Comparison of ENCODE assay signal across 19 cellular contexts in genomic region chr16:23979426-23979825, GRCh38.
"Had no signal": no experiment of that assay in that cellular context is flagged by ENCODE, and none has a peak within 500 bp of the region (broad histone marks: within the 10 kb centered on the region; RNA-seq: fewer than 3 reads in every experiment).

No MANE protein-coding gene starts in this region.

- H3K27me3 Mint-ChIP-seq: activated naive CD8-positive, alpha-beta T cell treated with anti-CD3 and anti-CD28 coated beads, Interleukin-2, amount 10 ng/mL, durations not matched to agents 7 days and 5 days; natural killer cell treated with Interleukin-12 subunit alpha and Interleukin-12 subunit beta and Interleukin-15 and Interleukin-18, amount 100 ng/mL, for 72 hours had no signal

- H3K27me3 ChIP-seq: pancreas, testis had no signal

- H3K27ac ChIP-seq: left ventricle myocardium inferior, pancreas, psoas muscle, testis had no signal

- H3K9me3 Mint-ChIP-seq: activated naive CD8-positive, alpha-beta T cell treated with anti-CD3 and anti-CD28 coated beads, Interleukin-2, amount 10 ng/mL, durations not matched to agents 7 days and 5 days; natural killer cell treated with Interleukin-12 subunit alpha and Interleukin-12 subunit beta and Interleukin-15 and Interleukin-18, amount 100 ng/mL, for 72 hours had no signal

- H3K4me1 ChIP-seq: left ventricle myocardium inferior, pancreas, psoas muscle had no signal

- DNase-seq: activated CD4-positive, alpha-beta T cell treated with anti-CD3 and anti-CD28 coated beads for 1 hour; activated naive CD8-positive, alpha-beta T cell treated with anti-CD3 and anti-CD28 coated beads, Interleukin-2, amount 10 ng/mL, durations not matched to agents 7 days and 5 days; activated T-cell treated with anti-CD3 and anti-CD28 coated beads, Interleukin-2, amount 50 U/mL, for 1 hour; dermis blood vessel endothelial cell; effector CD8-positive, alpha-beta T cell; foreskin melanocyte; glutamatergic neuron; left ventricle myocardium inferior; mammary epithelial cell; midbrain; pancreas; psoas muscle; right cardiac atrium; stimulated activated CD4-positive, alpha-beta T cell treated with anti-CD3 and anti-CD28 coated beads, Interleukin-12 subunit alpha, Interleukin-12 subunit beta, amount 100 ng/mL, for 4 hours; stimulated activated CD4-positive, alpha-beta T cell treated with anti-CD3 and anti-CD28 coated beads, Interleukin-4, amount 100 ng/mL, for 4 hours; T-helper 9 cell; testis; trophoblast cell had no signal

- ATAC-seq: natural killer cell treated with Interleukin-12 subunit alpha and Interleukin-12 subunit beta and Interleukin-15 and Interleukin-18, amount 100 ng/mL, for 72 hours; pancreas; psoas muscle; right cardiac atrium had no signal

- H3K4me3 ChIP-seq: left ventricle myocardium inferior, pancreas, psoas muscle, testis had no signal

- H3K4me3 Mint-ChIP-seq: activated naive CD8-positive, alpha-beta T cell treated with anti-CD3 and anti-CD28 coated beads, Interleukin-2, amount 10 ng/mL, durations not matched to agents 7 days and 5 days; natural killer cell treated with Interleukin-12 subunit alpha and Interleukin-12 subunit beta and Interleukin-15 and Interleukin-18, amount 100 ng/mL, for 72 hours had no signal

- H3K9me3 ChIP-seq: pancreas, psoas muscle, testis had no signal

- H3K36me3 ChIP-seq: left ventricle myocardium inferior, pancreas had no signal

- H3K27ac Mint-ChIP-seq: activated naive CD8-positive, alpha-beta T cell treated with anti-CD3 and anti-CD28 coated beads, Interleukin-2, amount 10 ng/mL, durations not matched to agents 7 days and 5 days; natural killer cell treated with Interleukin-12 subunit alpha and Interleukin-12 subunit beta and Interleukin-15 and Interleukin-18, amount 100 ng/mL, for 72 hours had no signal
